Comparison of ENCODE assay signal across 28 cellular contexts in genomic region chr2:129400825-129401224, GRCh38.
DNase-seq lines count a peak whose midpoint lies in the region; ATAC-seq and TF ChIP-seq lines count a peak whose summit lies in the region.
"Had no signal": no experiment of that assay in that cellular context is flagged by ENCODE, and none has a peak within 500 bp of the region (broad histone marks: within the 10 kb centered on the region; RNA-seq: fewer than 3 reads in every experiment).

No MANE protein-coding gene starts in this region.

- whole genome bisulfite sequencing in H9 (ENCODE audit: extremely low coverage, insufficient read length, low lambda C conversion rate) = no CpG with 5 or more reads among the region's 7 CpGs

- H3K4me3 Mint-ChIP-seq in H9 = no peak overlapping the region
- H3K4me3 Mint-ChIP-seq: activated naive CD8-positive, alpha-beta T cell treated with anti-CD3 and anti-CD28 coated beads for 36 hours; B cell had no signal

- no peaks in the 10 kb centered on the region for H3K36me3 ChIP-seq in WERI-Rb-1
- no peaks in the 10 kb centered on the region for H3K36me3 ChIP-seq in right atrium auricular region
- H3K36me3 ChIP-seq: MG63, vagina had no signal

- H2BK12ac ChIP-seq in H9 (ENCODE audit: insufficient read length, low read depth, low read length) = no peak overlapping the region

- DNase-seq in NCI-H2107 (lab: John Stamatoyannopoulos, UW) (peak; percentile 27), NCI-H2107 treated with DMSO at 0.1 percent for 48 hours (lab: John Stamatoyannopoulos, UW; ENCODE audit: unreplicated experiment) (no peak), NCI-H1694 treated with DMSO at 0.1 percent for 48 hours (lab: John Stamatoyannopoulos, UW) (peak; percentile 71), WERI-Rb-1 (peak; percentile 54), occipital lobe (lab: John Stamatoyannopoulos, UW) (peak; percentile 5), right atrium auricular region (ENCODE audit: low spot score) (no peak), H9 (no peak)
- DNase-seq: activated CD4-positive, alpha-beta T cell treated with anti-CD3 and anti-CD28 coated beads, Interleukin-2, amount 50 U/mL, for 1 hour; activated CD8-positive, alpha-beta memory T cell treated with anti-CD3 and anti-CD28 coated beads, Interleukin-2, amount 50 U/mL, for 4 hours; activated naive CD8-positive, alpha-beta T cell treated with anti-CD3 and anti-CD28 coated beads for 36 hours; Caco-2; cerebellar nuclear complex; effector CD4-positive, alpha-beta T cell; erythroblast; foreskin keratinocyte; hippocampal formation; kidney; MG63; NCI-H1436 treated with DMSO at 0.1 percent for 48 hours; PC-9; SHP77 treated with DMSO at 0.1 percent for 48 hours; T-helper 1 cell had no signal

- no peak overlapping the region for H4K91ac ChIP-seq in H9 (ENCODE audit: insufficient read length, low read depth, low read length)

- no peak overlapping the region for H2AK5ac ChIP-seq in H9 (ENCODE audit: insufficient read length, low read length)

- H3K14ac ChIP-seq in H9 (ENCODE audit: insufficient read depth, low read length) = no peak overlapping the region

- H4K5ac ChIP-seq in H9 (ENCODE audit: insufficient read length, low read depth, low read length) = no peak overlapping the region

- no peak overlapping the region for H3K27ac Mint-ChIP-seq in H9
- H3K27ac Mint-ChIP-seq: activated naive CD8-positive, alpha-beta T cell treated with anti-CD3 and anti-CD28 coated beads for 36 hours; activated T-helper 2 cell treated with anti-CD3 and anti-CD28 coated beads, Interferon-gamma antibody, Interleukin-2, Interleukin-4, amounts not matched to agents 10 μg/mL and 5 μg/mL and 100 μg/mL, durations not matched to agents 14 hours and 24 hours and 36 hours; B cell had no signal

- no peak overlapping the region for H4K8ac ChIP-seq in H9 (replicated peaks; ENCODE audit: insufficient read length, low read depth, low read length)

- H3K79me2 ChIP-seq in H9 (ENCODE audit: insufficient read depth, low read length) = no peaks in the 10 kb centered on the region

- H3K4me1 ChIP-seq in right atrium auricular region (no peaks in the 10 kb centered on the region), H9 (ENCODE audit: insufficient read depth, low read length) (no peaks in the 10 kb centered on the region)
- H3K4me1 ChIP-seq: Caco-2, foreskin keratinocyte, vagina had no signal

- H3K4me1 Mint-ChIP-seq in H9 = no peaks in the 10 kb centered on the region
- H3K4me1 Mint-ChIP-seq: activated naive CD8-positive, alpha-beta T cell treated with anti-CD3 and anti-CD28 coated beads for 36 hours; B cell had no signal

- H3K4me3 ChIP-seq in WERI-Rb-1 (ENCODE audit: low read depth, low read length) = no peak overlapping the region
- no peak overlapping the region for H3K4me3 ChIP-seq in right atrium auricular region
- H3K4me3 ChIP-seq: lung, MG63, PC-9, vagina had no signal

- no peak for TF ChIP-seq CTCF in WERI-Rb-1 (IDR thresholded peaks at IDR 0.05; ENCODE audit: low read depth, low read length)
- TF ChIP-seq CTCF in right atrium auricular region (IDR thresholded peaks at IDR 0.05) = no peak
- TF ChIP-seq CTCF in H9 (conservative IDR thresholded peaks at IDR 0.05) = no peak

- H3K4me2 ChIP-seq in H9 (ENCODE audit: insufficient read depth, insufficient read length, low read length) = no peak overlapping the region
- H3K4me2 ChIP-seq: PC-9 had no signal

- no peak overlapping the region for H3K4ac ChIP-seq in H9 (ENCODE audit: low read depth, low read length)

- no peaks in the 10 kb centered on the region for H3K23me2 ChIP-seq in H9 (ENCODE audit: insufficient read length, low read depth, low read length, poor library complexity, severe bottlenecking)

- H2BK120ac ChIP-seq in H9 (ENCODE audit: low read depth, low read length, poor library complexity, severe bottlenecking) = no peak overlapping the region

- no peaks in the 10 kb centered on the region for H3K9me3 ChIP-seq in WERI-Rb-1 (ENCODE audit: severe bottlenecking)
- H3K9me3 ChIP-seq in right atrium auricular region = no peaks in the 10 kb centered on the region
- no peaks in the 10 kb centered on the region for H3K9me3 ChIP-seq in H9 (ENCODE audit: control insufficient read depth, low read depth, low read length)
- H3K9me3 ChIP-seq: Caco-2, MG63, vagina had no signal

- no peak overlapping the region for H3K23ac ChIP-seq in H9 (ENCODE audit: insufficient read length, low read depth, low read length)

- no peaks in the 10 kb centered on the region for H4K20me1 ChIP-seq in H9 (ENCODE audit: control insufficient read depth, insufficient read depth, insufficient read length)

- H2BK15ac ChIP-seq in H9 (ENCODE audit: low read depth, low read length) = no peak overlapping the region

- no peak overlapping the region for H3T11ph ChIP-seq in H9 (ENCODE audit: low read length)

- no peak for ATAC-seq in HG02870 (IDR thresholded peaks at IDR 0.05; ENCODE audit: unreplicated experiment)
- ATAC-seq: foreskin keratinocyte, HCT116 had no signal

- H3K27me3 Mint-ChIP-seq in H9 (ENCODE audit: low read depth) = 0 out of 2 replicates have a peak, but pooled peaks cover 2% of the 10 kb centered on the region
- H3K27me3 Mint-ChIP-seq: activated naive CD8-positive, alpha-beta T cell treated with anti-CD3 and anti-CD28 coated beads for 36 hours; B cell had no signal

- H3K18ac ChIP-seq in H9 (ENCODE audit: insufficient read length, low read depth, low read length) = no peak overlapping the region

- H3K27me3 ChIP-seq in WERI-Rb-1 (ENCODE audit: insufficient read depth, low read depth, severe bottlenecking) (no peaks in the 10 kb centered on the region), right atrium auricular region (no peaks in the 10 kb centered on the region), H9 (ENCODE audit: insufficient read depth, low read length) (no peaks in the 10 kb centered on the region)
- H3K27me3 ChIP-seq: foreskin keratinocyte, MG63, vagina had no signal

- H3K27ac ChIP-seq in WERI-Rb-1 (no peak overlapping the region), right atrium auricular region (no peak overlapping the region), H9 (ENCODE audit: insufficient read length, low read depth, low read length) (no peak overlapping the region)
- H3K27ac ChIP-seq: foreskin keratinocyte, PC-9, vagina had no signal

- no peaks in the 10 kb centered on the region for H3K9me3 Mint-ChIP-seq in H9
- H3K9me3 Mint-ChIP-seq: activated naive CD8-positive, alpha-beta T cell treated with anti-CD3 and anti-CD28 coated beads for 36 hours; activated T-helper 2 cell treated with anti-CD3 and anti-CD28 coated beads, Interferon-gamma antibody, Interleukin-2, Interleukin-4, amounts not matched to agents 10 μg/mL and 5 μg/mL and 100 μg/mL, durations not matched to agents 14 hours and 24 hours and 36 hours had no signal

- no peaks in the 10 kb centered on the region for H3K36me3 Mint-ChIP-seq in H9 (ENCODE audit: insufficient read depth in 1 of 3, low read depth in 3 of 3)
- H3K36me3 Mint-ChIP-seq: activated naive CD8-positive, alpha-beta T cell treated with anti-CD3 and anti-CD28 coated beads for 36 hours had no signal

- no peak overlapping the region for H2BK20ac ChIP-seq in H9 (ENCODE audit: low read depth, low read length, poor library complexity, severe bottlenecking)

- no peaks in the 10 kb centered on the region for H3K79me1 ChIP-seq in H9 (ENCODE audit: insufficient read depth, low read depth, low read length, poor library complexity, severe bottlenecking)

- H2AFZ ChIP-seq in H9 (ENCODE audit: low read length) = no peak overlapping the region
- H2AFZ ChIP-seq: PC-9 had no signal

- H2BK5ac ChIP-seq in H9 (ENCODE audit: insufficient read length, low read length) = no peak overlapping the region

- no peak overlapping the region for H3K56ac ChIP-seq in H9 (ENCODE audit: insufficient read length, low read depth, low read length)

- no peak overlapping the region for H3K9ac ChIP-seq in H9 (ENCODE audit: extremely low read depth, insufficient read length, low read length)

Comparison
In these comparisons a context has a peak if more than half of its experiments do, and no peak if none do; other contexts are left out.
1. DNase-seq: peak in NCI-H2107 (single experiment), NCI-H1694 treated with DMSO at 0.1 percent for 48 hours (single experiment), WERI-Rb-1 (single experiment) and occipital lobe (single experiment); none in NCI-H2107 treated with DMSO at 0.1 percent for 48 hours (single experiment), right atrium auricular region (single experiment) and H9 (single experiment).